ENCODE assay signal across 2 cellular contexts in the genomic region with DNA sequence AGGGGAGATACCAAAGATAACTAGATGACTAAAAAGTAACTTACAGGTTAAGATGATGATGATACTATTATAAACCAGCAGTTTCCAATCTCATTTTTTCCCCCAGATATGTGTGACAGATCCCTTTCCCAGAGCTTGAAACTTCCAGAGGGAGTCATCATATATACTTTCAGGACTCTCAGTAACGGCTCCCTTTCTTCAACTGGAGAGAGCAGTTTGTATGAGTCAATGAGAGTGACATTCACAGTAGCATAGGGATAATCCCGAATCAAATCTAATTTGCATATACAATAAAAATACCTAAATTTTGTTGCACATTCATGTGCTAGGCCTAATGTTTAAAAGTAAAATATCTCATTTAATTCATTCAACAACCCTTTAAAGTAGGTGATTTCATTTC.
TF ChIP-seq lines count a peak whose summit lies in the region.

No MANE protein-coding gene starts in this region.

TF ChIP-seq in K562, 482 proteins besides CTCF, POLR2A, EP300 and RAD21:
- no peak for TF ChIP-seq ARID2 (IDR thresholded peaks at IDR 0.05)
- TF ChIP-seq LARP7 (IDR thresholded peaks at IDR 0.05), result no peak
- TF ChIP-seq CBX3 (IDR thresholded peaks at IDR 0.05; ENCODE audit: borderline replicate concordance in 1 of 2, low read length in 2 of 2), result no peak
- no peak for TF ChIP-seq SMARCE1 (IDR thresholded peaks at IDR 0.05)
- no peak for TF ChIP-seq NFE2L1 (tag; IDR thresholded peaks at IDR 0.05; ENCODE audit: borderline replicate concordance, low read depth)
- TF ChIP-seq DNMT1 (IDR thresholded peaks at IDR 0.05), result no peak
- no peak for TF ChIP-seq ZNF217 (CRISPR knock-in tag; IDR thresholded peaks at IDR 0.05)
- TF ChIP-seq, protein P1, sequence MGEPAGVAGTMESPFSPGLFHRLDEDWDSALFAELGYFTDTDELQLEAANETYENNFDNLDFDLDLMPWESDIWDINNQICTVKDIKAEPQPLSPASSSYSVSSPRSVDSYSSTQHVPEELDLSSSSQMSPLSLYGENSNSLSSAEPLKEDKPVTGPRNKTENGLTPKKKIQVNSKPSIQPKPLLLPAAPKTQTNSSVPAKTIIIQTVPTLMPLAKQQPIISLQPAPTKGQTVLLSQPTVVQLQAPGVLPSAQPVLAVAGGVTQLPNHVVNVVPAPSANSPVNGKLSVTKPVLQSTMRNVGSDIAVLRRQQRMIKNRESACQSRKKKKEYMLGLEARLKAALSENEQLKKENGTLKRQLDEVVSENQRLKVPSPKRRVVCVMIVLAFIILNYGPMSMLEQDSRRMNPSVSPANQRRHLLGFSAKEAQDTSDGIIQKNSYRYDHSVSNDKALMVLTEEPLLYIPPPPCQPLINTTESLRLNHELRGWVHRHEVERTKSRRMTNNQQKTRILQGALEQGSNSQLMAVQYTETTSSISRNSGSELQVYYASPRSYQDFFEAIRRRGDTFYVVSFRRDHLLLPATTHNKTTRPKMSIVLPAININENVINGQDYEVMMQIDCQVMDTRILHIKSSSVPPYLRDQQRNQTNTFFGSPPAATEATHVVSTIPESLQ (CRISPR knock-in tag; IDR thresholded peaks at IDR 0.05), result no peak
- no peak for TF ChIP-seq FIP1L1 (IDR thresholded peaks at IDR 0.05; ENCODE audit: low read depth, low read length, poor library complexity, severe bottlenecking)
- no peak for TF ChIP-seq MEIS2 (IDR thresholded peaks at IDR 0.05; ENCODE audit: partially characterized antibody)
- no peak for TF ChIP-seq ZNF124 (CRISPR knock-in tag; IDR thresholded peaks at IDR 0.05)
- no peak for TF ChIP-seq NEUROD1 (IDR thresholded peaks at IDR 0.05; ENCODE audit: borderline replicate concordance, low read depth, low read length, partially characterized antibody)
- no peak for TF ChIP-seq TRIM28 (IDR thresholded peaks at IDR 0.05)
- TF ChIP-seq CHCHD3 (CRISPR knock-in tag; IDR thresholded peaks at IDR 0.05), result no peak
- TF ChIP-seq MCM2 (IDR thresholded peaks at IDR 0.05; ENCODE audit: low read depth), result no peak
- TF ChIP-seq, protein P2, sequence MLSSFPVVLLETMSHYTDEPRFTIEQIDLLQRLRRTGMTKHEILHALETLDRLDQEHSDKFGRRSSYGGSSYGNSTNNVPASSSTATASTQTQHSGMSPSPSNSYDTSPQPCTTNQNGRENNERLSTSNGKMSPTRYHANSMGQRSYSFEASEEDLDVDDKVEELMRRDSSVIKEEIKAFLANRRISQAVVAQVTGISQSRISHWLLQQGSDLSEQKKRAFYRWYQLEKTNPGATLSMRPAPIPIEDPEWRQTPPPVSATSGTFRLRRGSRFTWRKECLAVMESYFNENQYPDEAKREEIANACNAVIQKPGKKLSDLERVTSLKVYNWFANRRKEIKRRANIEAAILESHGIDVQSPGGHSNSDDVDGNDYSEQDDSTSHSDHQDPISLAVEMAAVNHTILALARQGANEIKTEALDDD (IDR thresholded peaks at IDR 0.05), result no peak
- TF ChIP-seq RHOXF2B (CRISPR knock-in tag; conservative IDR thresholded peaks at IDR 0.05), result no peak
- no peak for TF ChIP-seq PTRF (tag; IDR thresholded peaks at IDR 0.05)
- TF ChIP-seq, protein P3, sequence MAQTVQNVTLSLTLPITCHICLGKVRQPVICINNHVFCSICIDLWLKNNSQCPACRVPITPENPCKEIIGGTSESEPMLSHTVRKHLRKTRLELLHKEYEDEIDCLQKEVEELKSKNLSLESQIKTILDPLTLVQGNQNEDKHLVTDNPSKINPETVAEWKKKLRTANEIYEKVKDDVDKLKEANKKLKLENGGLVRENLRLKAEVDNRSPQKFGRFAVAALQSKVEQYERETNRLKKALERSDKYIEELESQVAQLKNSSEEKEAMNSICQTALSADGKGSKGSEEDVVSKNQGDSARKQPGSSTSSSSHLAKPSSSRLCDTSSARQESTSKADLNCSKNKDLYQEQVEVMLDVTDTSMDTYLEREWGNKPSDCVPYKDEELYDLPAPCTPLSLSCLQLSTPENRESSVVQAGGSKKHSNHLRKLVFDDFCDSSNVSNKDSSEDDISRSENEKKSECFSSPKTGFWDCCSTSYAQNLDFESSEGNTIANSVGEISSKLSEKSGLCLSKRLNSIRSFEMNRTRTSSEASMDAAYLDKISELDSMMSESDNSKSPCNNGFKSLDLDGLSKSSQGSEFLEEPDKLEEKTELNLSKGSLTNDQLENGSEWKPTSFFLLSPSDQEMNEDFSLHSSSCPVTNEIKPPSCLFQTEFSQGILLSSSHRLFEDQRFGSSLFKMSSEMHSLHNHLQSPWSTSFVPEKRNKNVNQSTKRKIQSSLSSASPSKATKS (CRISPR knock-in tag; IDR thresholded peaks at IDR 0.05), result no peak
- no peak for TF ChIP-seq SRSF1 (IDR thresholded peaks at IDR 0.05; ENCODE audit: low read depth, low read length)

TF ChIP-seq in HepG2, 621 proteins besides CTCF, POLR2A, EP300 and RAD21:
- TF ChIP-seq MEIS1 (CRISPR knock-in tag; IDR thresholded peaks at IDR 0.05; ENCODE audit: borderline replicate concordance) (no peak), KLF15 (CRISPR knock-in tag; IDR thresholded peaks at IDR 0.05; ENCODE audit: borderline replicate concordance) (no peak), MLLT10 (CRISPR knock-in tag; IDR thresholded peaks at IDR 0.05) (no peak), ZNF350 (CRISPR knock-in tag; IDR thresholded peaks at IDR 0.05; ENCODE audit: borderline replicate concordance, low read depth) (no peak), RBAK (CRISPR knock-in tag; IDR thresholded peaks at IDR 0.05) (no peak), TGIF2 (CRISPR knock-in tag; IDR thresholded peaks at IDR 0.05) (no peak), ZNF775 (CRISPR knock-in tag; IDR thresholded peaks at IDR 0.05; ENCODE audit: borderline replicate concordance) (no peak), ZNF543 (CRISPR knock-in tag; IDR thresholded peaks at IDR 0.05) (no peak), U2AF2 (IDR thresholded peaks at IDR 0.05; ENCODE audit: low read depth, low read length) (no peak), THYN1 (CRISPR knock-in tag; IDR thresholded peaks at IDR 0.05; ENCODE audit: borderline replicate concordance, low read depth) (no peak), THAP11 (CRISPR knock-in tag; IDR thresholded peaks at IDR 0.05) (no peak), JUN (CRISPR knock-in tag; IDR thresholded peaks at IDR 0.05) (no peak), NFYB (CRISPR knock-in tag; IDR thresholded peaks at IDR 0.05) (no peak), ZIK1 (CRISPR knock-in tag; IDR thresholded peaks at IDR 0.05; ENCODE audit: borderline replicate concordance, low read depth) (no peak), NKX3-1 (CRISPR knock-in tag; IDR thresholded peaks at IDR 0.05) (no peak), ZFY (CRISPR knock-in tag; IDR thresholded peaks at IDR 0.05) (no peak)
- TF ChIP-seq, protein P4, sequence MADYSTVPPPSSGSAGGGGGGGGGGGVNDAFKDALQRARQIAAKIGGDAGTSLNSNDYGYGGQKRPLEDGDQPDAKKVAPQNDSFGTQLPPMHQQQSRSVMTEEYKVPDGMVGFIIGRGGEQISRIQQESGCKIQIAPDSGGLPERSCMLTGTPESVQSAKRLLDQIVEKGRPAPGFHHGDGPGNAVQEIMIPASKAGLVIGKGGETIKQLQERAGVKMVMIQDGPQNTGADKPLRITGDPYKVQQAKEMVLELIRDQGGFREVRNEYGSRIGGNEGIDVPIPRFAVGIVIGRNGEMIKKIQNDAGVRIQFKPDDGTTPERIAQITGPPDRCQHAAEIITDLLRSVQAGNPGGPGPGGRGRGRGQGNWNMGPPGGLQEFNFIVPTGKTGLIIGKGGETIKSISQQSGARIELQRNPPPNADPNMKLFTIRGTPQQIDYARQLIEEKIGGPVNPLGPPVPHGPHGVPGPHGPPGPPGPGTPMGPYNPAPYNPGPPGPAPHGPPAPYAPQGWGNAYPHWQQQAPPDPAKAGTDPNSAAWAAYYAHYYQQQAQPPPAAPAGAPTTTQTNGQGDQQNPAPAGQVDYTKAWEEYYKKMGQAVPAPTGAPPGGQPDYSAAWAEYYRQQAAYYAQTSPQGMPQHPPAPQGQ (CRISPR knock-in tag; IDR thresholded peaks at IDR 0.05; ENCODE audit: borderline replicate concordance), result no peak
- TF ChIP-seq, protein P5, sequence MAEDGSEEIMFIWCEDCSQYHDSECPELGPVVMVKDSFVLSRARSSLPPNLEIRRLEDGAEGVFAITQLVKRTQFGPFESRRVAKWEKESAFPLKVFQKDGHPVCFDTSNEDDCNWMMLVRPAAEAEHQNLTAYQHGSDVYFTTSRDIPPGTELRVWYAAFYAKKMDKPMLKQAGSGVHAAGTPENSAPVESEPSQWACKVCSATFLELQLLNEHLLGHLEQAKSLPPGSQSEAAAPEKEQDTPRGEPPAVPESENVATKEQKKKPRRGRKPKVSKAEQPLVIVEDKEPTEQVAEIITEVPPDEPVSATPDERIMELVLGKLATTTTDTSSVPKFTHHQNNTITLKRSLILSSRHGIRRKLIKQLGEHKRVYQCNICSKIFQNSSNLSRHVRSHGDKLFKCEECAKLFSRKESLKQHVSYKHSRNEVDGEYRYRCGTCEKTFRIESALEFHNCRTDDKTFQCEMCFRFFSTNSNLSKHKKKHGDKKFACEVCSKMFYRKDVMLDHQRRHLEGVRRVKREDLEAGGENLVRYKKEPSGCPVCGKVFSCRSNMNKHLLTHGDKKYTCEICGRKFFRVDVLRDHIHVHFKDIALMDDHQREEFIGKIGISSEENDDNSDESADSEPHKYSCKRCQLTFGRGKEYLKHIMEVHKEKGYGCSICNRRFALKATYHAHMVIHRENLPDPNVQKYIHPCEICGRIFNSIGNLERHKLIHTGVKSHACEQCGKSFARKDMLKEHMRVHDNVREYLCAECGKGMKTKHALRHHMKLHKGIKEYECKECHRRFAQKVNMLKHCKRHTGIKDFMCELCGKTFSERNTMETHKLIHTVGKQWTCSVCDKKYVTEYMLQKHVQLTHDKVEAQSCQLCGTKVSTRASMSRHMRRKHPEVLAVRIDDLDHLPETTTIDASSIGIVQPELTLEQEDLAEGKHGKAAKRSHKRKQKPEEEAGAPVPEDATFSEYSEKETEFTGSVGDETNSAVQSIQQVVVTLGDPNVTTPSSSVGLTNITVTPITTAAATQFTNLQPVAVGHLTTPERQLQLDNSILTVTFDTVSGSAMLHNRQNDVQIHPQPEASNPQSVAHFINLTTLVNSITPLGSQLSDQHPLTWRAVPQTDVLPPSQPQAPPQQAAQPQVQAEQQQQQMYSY (CRISPR knock-in tag; IDR thresholded peaks at IDR 0.05), result no peak
- TF ChIP-seq, protein P6, sequence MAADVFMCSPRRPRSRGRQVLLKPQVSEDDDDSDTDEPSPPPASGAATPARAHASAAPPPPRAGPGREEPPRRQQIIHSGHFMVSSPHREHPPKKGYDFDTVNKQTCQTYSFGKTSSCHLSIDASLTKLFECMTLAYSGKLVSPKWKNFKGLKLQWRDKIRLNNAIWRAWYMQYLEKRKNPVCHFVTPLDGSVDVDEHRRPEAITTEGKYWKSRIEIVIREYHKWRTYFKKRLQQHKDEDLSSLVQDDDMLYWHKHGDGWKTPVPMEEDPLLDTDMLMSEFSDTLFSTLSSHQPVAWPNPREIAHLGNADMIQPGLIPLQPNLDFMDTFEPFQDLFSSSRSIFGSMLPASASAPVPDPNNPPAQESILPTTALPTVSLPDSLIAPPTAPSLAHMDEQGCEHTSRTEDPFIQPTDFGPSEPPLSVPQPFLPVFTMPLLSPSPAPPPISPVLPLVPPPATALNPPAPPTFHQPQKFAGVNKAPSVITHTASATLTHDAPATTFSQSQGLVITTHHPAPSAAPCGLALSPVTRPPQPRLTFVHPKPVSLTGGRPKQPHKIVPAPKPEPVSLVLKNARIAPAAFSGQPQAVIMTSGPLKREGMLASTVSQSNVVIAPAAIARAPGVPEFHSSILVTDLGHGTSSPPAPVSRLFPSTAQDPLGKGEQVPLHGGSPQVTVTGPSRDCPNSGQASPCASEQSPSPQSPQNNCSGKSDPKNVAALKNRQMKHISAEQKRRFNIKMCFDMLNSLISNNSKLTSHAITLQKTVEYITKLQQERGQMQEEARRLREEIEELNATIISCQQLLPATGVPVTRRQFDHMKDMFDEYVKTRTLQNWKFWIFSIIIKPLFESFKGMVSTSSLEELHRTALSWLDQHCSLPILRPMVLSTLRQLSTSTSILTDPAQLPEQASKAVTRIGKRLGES (CRISPR knock-in tag; IDR thresholded peaks at IDR 0.05; ENCODE audit: borderline replicate concordance), result no peak
- TF ChIP-seq, protein P7, sequence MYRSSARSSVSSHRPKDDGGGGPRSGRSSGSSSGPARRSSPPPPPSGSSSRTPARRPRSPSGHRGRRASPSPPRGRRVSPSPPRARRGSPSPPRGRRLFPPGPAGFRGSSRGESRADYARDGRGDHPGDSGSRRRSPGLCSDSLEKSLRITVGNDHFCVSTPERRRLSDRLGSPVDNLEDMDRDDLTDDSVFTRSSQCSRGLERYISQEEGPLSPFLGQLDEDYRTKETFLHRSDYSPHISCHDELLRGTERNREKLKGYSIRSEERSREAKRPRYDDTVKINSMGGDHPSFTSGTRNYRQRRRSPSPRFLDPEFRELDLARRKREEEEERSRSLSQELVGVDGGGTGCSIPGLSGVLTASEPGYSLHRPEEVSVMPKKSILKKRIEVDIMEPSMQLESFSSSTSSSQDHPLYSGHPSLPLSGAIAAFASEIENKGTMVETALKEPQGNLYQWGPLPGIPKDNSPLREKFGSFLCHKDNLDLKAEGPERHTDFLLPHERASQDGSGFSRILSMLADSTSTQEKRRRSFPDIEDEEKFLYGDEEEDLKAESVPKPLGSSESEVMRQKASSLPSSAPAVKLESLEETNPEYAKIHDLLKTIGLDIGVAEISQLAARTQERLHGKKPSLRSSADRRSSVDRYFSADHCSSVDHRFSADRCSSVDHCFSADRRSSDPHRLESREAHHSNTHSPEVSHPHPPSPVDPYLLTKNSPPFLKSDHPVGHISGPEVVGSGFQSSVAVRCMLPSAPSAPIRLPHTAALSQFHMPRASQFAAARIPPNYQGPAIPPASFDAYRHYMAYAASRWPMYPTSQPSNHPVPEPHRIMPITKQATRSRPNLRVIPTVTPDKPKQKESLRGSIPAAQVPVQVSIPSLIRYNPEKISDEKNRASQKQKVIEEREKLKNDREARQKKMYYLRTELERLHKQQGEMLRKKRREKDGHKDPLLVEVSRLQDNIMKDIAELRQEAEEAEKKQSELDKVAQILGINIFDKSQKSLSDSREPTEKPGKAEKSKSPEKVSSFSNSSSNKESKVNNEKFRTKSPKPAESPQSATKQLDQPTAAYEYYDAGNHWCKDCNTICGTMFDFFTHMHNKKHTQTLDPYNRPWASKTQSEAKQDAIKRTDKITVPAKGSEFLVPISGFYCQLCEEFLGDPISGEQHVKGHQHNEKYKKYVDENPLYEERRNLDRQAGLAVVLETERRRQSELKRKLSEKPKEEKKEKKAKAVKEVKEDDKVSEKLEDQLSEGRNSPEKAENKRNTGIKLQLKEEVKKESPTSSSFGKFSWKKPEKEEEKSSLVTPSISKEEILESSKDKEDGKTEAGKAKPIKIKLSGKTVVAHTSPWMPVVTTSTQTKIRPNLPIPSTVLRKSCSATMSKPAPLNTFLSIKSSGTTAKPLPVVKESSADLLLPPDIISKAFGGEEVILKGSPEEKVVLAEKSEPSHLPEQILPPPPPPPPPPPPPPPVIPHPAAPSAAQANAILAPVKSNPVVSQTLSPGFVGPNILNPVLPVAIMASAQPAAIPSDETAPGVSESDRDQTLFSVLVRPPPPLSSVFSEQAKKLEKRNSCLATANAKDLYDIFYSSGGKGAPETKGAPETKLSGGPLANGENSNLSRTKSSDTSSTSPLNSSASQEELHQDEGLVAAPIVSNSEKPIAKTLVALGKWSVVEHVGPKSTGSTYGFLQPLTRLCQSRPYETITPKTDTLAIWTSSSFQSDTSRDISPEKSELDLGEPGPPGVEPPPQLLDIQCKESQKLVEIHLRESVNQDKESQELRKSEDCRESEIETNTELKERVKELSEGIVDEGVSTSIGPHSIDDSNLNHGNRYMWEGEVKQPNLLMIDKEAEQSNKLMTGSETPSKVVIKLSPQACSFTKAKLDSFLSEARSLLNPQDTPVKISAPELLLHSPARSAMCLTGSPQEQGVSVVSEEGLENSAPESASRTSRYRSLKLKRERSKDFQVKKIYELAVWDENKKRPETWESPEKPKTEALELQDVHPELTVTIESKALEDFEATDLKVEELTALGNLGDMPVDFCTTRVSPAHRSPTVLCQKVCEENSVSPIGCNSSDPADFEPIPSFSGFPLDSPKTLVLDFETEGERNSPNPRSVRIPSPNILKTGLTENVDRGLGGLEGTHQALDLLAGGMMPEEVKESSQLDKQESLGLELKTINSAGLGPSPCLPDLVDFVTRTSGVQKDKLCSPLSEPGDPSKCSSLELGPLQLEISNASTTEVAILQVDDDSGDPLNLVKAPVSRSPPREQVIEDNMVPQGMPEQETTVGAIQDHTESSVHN (CRISPR knock-in tag; IDR thresholded peaks at IDR 0.05), result no peak
